In genomic region chr19:42355896-42356295, GRCh38 we compare ENCODE assay signal across 1 cellular context.
TF ChIP-seq lines count a peak whose summit lies in the region.

No MANE protein-coding gene starts in this region.

TF ChIP-seq in HepG2, 621 proteins besides CTCF, POLR2A, EP300 and RAD21:
- TF ChIP-seq KAT7 (CRISPR knock-in tag; IDR thresholded peaks at IDR 0.05; ENCODE audit: borderline replicate concordance) (no peak), AGO2 (optimal IDR thresholded peaks at IDR 0.05; ENCODE audit: low read depth, low read length) (peak; percentile 57), PPARG (CRISPR knock-in tag; conservative IDR thresholded peaks at IDR 0.05) (no peak), HDAC6 (IDR thresholded peaks at IDR 0.05; ENCODE audit: low read depth, low read length) (no peak), ATM (IDR thresholded peaks at IDR 0.05; ENCODE audit: borderline replicate concordance) (no peak)
